In genomic region chr21:44815225-44815624, GRCh38 we compare ENCODE assay signal across 27 cellular contexts. TPM values are rescaled to one million over a fixed set of nuclear protein-coding genes. Genes with fewer than 3 reads are reported as not detected.
DNase-seq lines count a peak whose midpoint lies in the region; ATAC-seq, FAIRE-seq and TF ChIP-seq lines count a peak whose summit lies in the region.
"Had no signal": no experiment of that assay in that cellular context is flagged by ENCODE, and none has a peak within 500 bp of the region (broad histone marks: within the 10 kb centered on the region; RNA-seq: fewer than 3 reads in every experiment).

No MANE protein-coding gene starts in this region.

- no peak for TF ChIP-seq POLR2A in sigmoid colon (IDR thresholded peaks at IDR 0.05)

- no peak overlapping the region for H3K9ac ChIP-seq in kidney (ENCODE audit: low read length in 2 of 2)

- peak overlapping the region; percentile 5 for H3K4me3 Mint-ChIP-seq in T-helper 2 cell treated with Interferon-gamma antibody and Interleukin-4, amounts not matched to agents 5 μg/mL and 100 μg/mL, for 36 hours
- H3K4me3 Mint-ChIP-seq in T-helper 17 cell, result peak overlapping the region; percentile 33
- H3K4me3 Mint-ChIP-seq: activated CD8-positive, alpha-beta T cell treated with anti-CD3 and anti-CD28 coated beads for 36 hours had no signal

- no peak for TF ChIP-seq EP300 in sigmoid colon (IDR thresholded peaks at IDR 0.05)

- peaks cover 3% of the 10 kb centered on the region in 2 donors for H3K36me3 ChIP-seq in kidney (ENCODE audit: control insufficient read depth in 1 of 2, insufficient read depth in 2 of 2, low read length in 2 of 2)
- H3K36me3 ChIP-seq in sigmoid colon, result peaks cover 0 to 29% (median 2%) of the 10 kb centered on the region in 4 donors
- H3K36me3 ChIP-seq: cardiac muscle cell had no signal

- TF ChIP-seq CTCF in kidney (IDR thresholded peaks at IDR 0.05; ENCODE audit: borderline replicate concordance, extremely low read depth, insufficient read depth) (no peak), sigmoid colon (IDR thresholded peaks at IDR 0.05) (no peak)

- H3K9me3 ChIP-seq in T-helper 17 cell (ENCODE audit: control insufficient read depth, low read length, poor library complexity, severe bottlenecking), result no peaks in the 10 kb centered on the region
- H3K9me3 ChIP-seq in kidney (ENCODE audit: control insufficient read depth in 1 of 2, low read length in 2 of 2), result peaks cover 0 to 8% of the 10 kb centered on the region in 2 donors
- no peaks in the 10 kb centered on the region for H3K9me3 ChIP-seq in sigmoid colon
- H3K9me3 ChIP-seq: testis had no signal

- no peaks in the 10 kb centered on the region for H3K27me3 ChIP-seq in sigmoid colon
- H3K27me3 ChIP-seq: ascending aorta, cardiac muscle cell, SJSA1, testis had no signal

- intact Hi-C loops in kidney (cut with DNase I), result no loop called here
- intact Hi-C loops in sigmoid colon (cut with DNase I), result loop anchor here (5.0 kb wide), 2 partner anchors 117 to 478 kb away; partner anchors contain the start of gene CFAP410

- no peak for FAIRE-seq in kidney (lab: Jason Lieb, UNC)

- H3K27ac ChIP-seq in kidney (ENCODE audit: low read depth in 2 of 2, low read length in 2 of 2), result no peak overlapping the region
- H3K27ac ChIP-seq in sigmoid colon, result no peak overlapping the region
- H3K27ac ChIP-seq: cardiac muscle cell, SJSA1, testis had no signal

- DNase-seq in T-helper 2 cell treated with Interferon-gamma antibody and Interleukin-4, amounts not matched to agents 5 μg/mL and 100 μg/mL, for 36 hours (ENCODE audit: low spot score), result no peak
- DNase-seq in T-helper 2 cell (no peak), T-helper 17 cell (no peak), kidney (peak; percentile 72), sigmoid colon (peak; percentile 64), pons (ENCODE audit: low spot score) (no peak)
- DNase-seq: 8988T; activated CD4-positive, alpha-beta T cell treated with anti-CD3 and anti-CD28 coated beads for 1 hour; activated CD8-positive, alpha-beta T cell treated with anti-CD3 and anti-CD28 coated beads for 36 hours; activated effector memory CD4-positive, alpha-beta T cell treated with Interleukin-2 at 50 U/mL for 16 hours; activated naive CD8-positive, alpha-beta T cell treated with anti-CD3 and anti-CD28 coated beads, Interleukin-2, amount 10 ng/mL, durations not matched to agents 7 days and 5 days; DND-41; glutamatergic neuron; mesendoderm; NCI-H1092 treated with DMSO at 0.1 percent for 48 hours; NCI-H1694 treated with DMSO at 0.1 percent for 48 hours; NCI-H82; occipital lobe; stimulated activated CD4-positive, alpha-beta T cell treated with anti-CD3 and anti-CD28 coated beads, Interleukin-1b, Interleukin-23, amount 100 ng/mL, for 48 hours; stimulated activated naive CD4-positive, alpha-beta T cell treated with Interleukin-2 at 50 U/mL for 16 hours; testis had no signal

- H3K4me3 ChIP-seq in kidney (ENCODE audit: low read length in 2 of 2) (no peak overlapping the region), sigmoid colon (no peak overlapping the region)
- H3K4me3 ChIP-seq: ascending aorta, cardiac muscle cell, SJSA1, testis had no signal

- peaks cover 9% of the 10 kb centered on the region for H3K36me3 Mint-ChIP-seq in T-helper 2 cell treated with Interferon-gamma antibody and Interleukin-4, amounts not matched to agents 5 μg/mL and 100 μg/mL, for 36 hours (ENCODE audit: low read depth)
- peaks cover 5% of the 10 kb centered on the region for H3K36me3 Mint-ChIP-seq in T-helper 17 cell (ENCODE audit: low read depth)

- no peak for ATAC-seq in T-helper 17 cell
- ATAC-seq in HG02588 (IDR thresholded peaks at IDR 0.05; ENCODE audit: unreplicated experiment), result no peak
- no peak for ATAC-seq in HG03039 (IDR thresholded peaks at IDR 0.05; ENCODE audit: unreplicated experiment)
- ATAC-seq: activated CD8-positive, alpha-beta T cell treated with anti-CD3 and anti-CD28 coated beads for 36 hours; left lobe of liver had no signal

- H3K27me3 Mint-ChIP-seq in T-helper 2 cell treated with Interferon-gamma antibody and Interleukin-4, amounts not matched to agents 5 μg/mL and 100 μg/mL, for 36 hours (ENCODE audit: low read depth), result no peaks in the 10 kb centered on the region
- no peaks in the 10 kb centered on the region for H3K27me3 Mint-ChIP-seq in T-helper 17 cell
- H3K27me3 Mint-ChIP-seq: activated CD8-positive, alpha-beta T cell treated with anti-CD3 and anti-CD28 coated beads for 36 hours; activated naive CD8-positive, alpha-beta T cell treated with anti-CD3 and anti-CD28 coated beads, Interleukin-2, amount 10 ng/mL, durations not matched to agents 7 days and 5 days had no signal

- no peak overlapping the region for H3K27ac Mint-ChIP-seq in T-helper 2 cell treated with Interferon-gamma antibody and Interleukin-4, amounts not matched to agents 5 μg/mL and 100 μg/mL, for 36 hours
- H3K27ac Mint-ChIP-seq in T-helper 17 cell, result no peak overlapping the region
- H3K27ac Mint-ChIP-seq: activated CD8-positive, alpha-beta T cell treated with anti-CD3 and anti-CD28 coated beads for 36 hours; activated naive CD8-positive, alpha-beta T cell treated with anti-CD3 and anti-CD28 coated beads, Interleukin-2, amount 10 ng/mL, durations not matched to agents 7 days and 5 days had no signal

- peaks cover 7% of the 10 kb centered on the region for H3K9me3 Mint-ChIP-seq in T-helper 2 cell treated with Interferon-gamma antibody and Interleukin-4, amounts not matched to agents 5 μg/mL and 100 μg/mL, for 36 hours
- H3K9me3 Mint-ChIP-seq: activated CD8-positive, alpha-beta T cell treated with anti-CD3 and anti-CD28 coated beads for 36 hours; activated naive CD8-positive, alpha-beta T cell treated with anti-CD3 and anti-CD28 coated beads, Interleukin-2, amount 10 ng/mL, durations not matched to agents 7 days and 5 days had no signal

- H3K4me1 ChIP-seq in kidney (ENCODE audit: control insufficient read depth in 1 of 2, insufficient read depth in 1 of 2, low read depth in 1 of 2, low read length in 2 of 2), result peaks cover 0 to 9% of the 10 kb centered on the region in 2 donors
- H3K4me1 ChIP-seq in sigmoid colon, result peaks cover 0 to 29% (median 20%) of the 10 kb centered on the region in 4 donors

- peaks cover 11% of the 10 kb centered on the region for H3K4me1 Mint-ChIP-seq in T-helper 2 cell treated with Interferon-gamma antibody and Interleukin-4, amounts not matched to agents 5 μg/mL and 100 μg/mL, for 36 hours (ENCODE audit: low read depth)
- peaks cover 20% of the 10 kb centered on the region for H3K4me1 Mint-ChIP-seq in T-helper 17 cell

- WGBS in sigmoid colon, 2 donors, result 97% methylated on average over 8 of the region's 8 CpGs

RNA-seq across cellular contexts. Expression of gene SUMO3, which starts 2.6 kb away (rescaled TPM):
- total RNA-seq in T-helper 17 cell (10 to 100 TPM; 62.1 to 73.4 TPM), kidney (88.6 TPM), sigmoid colon (10 to 100 TPM; 52.4 to 60.1 (median 57.9) TPM)
- polyA plus RNA-seq in kidney (ENCODE audit: insufficient read depth, low read depth, low replicate concordance) (89.9 TPM), sigmoid colon (100 to 1,000 TPM in 2 of 3 donors, 10 to 100 TPM in 1; 67.8 to 104 (median 103) TPM)

RNA-seq across cellular contexts. Expression of gene UBE2G2, which starts 13.6 kb away (rescaled TPM):
- total RNA-seq in T-helper 17 cell (100 to 1,000 TPM; 124 TPM), kidney (86.0 TPM), sigmoid colon (100 to 1,000 TPM in 1 of 4 donors, 10 to 100 TPM in 3; 51.5 to 101 (median 63.1) TPM)
- polyA plus RNA-seq in kidney (ENCODE audit: insufficient read depth, low read depth, low replicate concordance) (39.4 TPM), sigmoid colon (10 to 100 TPM; 21.6 to 45.8 (median 22.7) TPM)

RNA-seq across cellular contexts. Expression of gene PTTG1IP, which starts 58.3 kb away (rescaled TPM):
- total RNA-seq in T-helper 17 cell (100 to 1,000 TPM in 1 of 2 donors, 10 to 100 TPM in 1; 98.4 to 123 TPM), kidney (378 TPM), sigmoid colon (100 to 1,000 TPM; 158 to 208 (median 188) TPM)
- polyA plus RNA-seq in kidney (ENCODE audit: insufficient read depth, low read depth, low replicate concordance) (187 TPM), sigmoid colon (100 to 1,000 TPM in 1 of 3 donors, 10 to 100 TPM in 2; 49.7 to 146 (median 59.5) TPM)

Comparison
In these comparisons a context has a peak if more than half of its experiments do, and no peak if none do; other contexts are left out.
1. DNase-seq: peak in kidney (single experiment) and sigmoid colon (single experiment); none in T-helper 2 cell treated with Interferon-gamma antibody and Interleukin-4, amounts not matched to agents 5 μg/mL and 100 μg/mL, for 36 hours (single experiment), T-helper 2 cell (0 of 5), T-helper 17 cell (0 of 3) and pons (single experiment).